In genomic region chr20:58237318-58238182, GRCh38 we compare ENCODE assay signal across 9 cellular contexts. TPM values are rescaled to one million over a fixed set of nuclear protein-coding genes. Genes with fewer than 3 reads are reported as not detected.
DNase-seq lines count a peak whose midpoint lies in the region; ATAC-seq and TF ChIP-seq lines count a peak whose summit lies in the region.
"Had no signal": no experiment of that assay in that cellular context is flagged by ENCODE, and none has a peak within 500 bp of the region (broad histone marks: within the 10 kb centered on the region; RNA-seq: fewer than 3 reads in every experiment).

No MANE protein-coding gene starts in this region.

- no peak for ATAC-seq in natural killer cell

- H3K9me3 ChIP-seq in BLaER1, result no peaks in the 10 kb centered on the region

- peak overlapping the region; percentile 92 for H3K4me3 Mint-ChIP-seq in natural killer cell

- TF ChIP-seq CTCF in brain microvascular endothelial cell (IDR thresholded peaks at IDR 0.05; ENCODE audit: low read depth, low read length, missing control alignments), result no peak
- peak; percentile 65 for TF ChIP-seq CTCF in natural killer cell (IDR thresholded peaks at IDR 0.05)

- H4K20me1 ChIP-seq in BLaER1, result no peaks in the 10 kb centered on the region

- H3K27me3 Mint-ChIP-seq in natural killer cell (ENCODE audit: low read depth in 2 of 2), result no peaks in the 10 kb centered on the region

- H3K27ac ChIP-seq in BLaER1 (no peak overlapping the region), brain microvascular endothelial cell (peak overlapping the region; percentile 63)
- H3K27ac ChIP-seq: foreskin keratinocyte had no signal

- H3K36me3 ChIP-seq in BLaER1, result peaks cover 5% of the 10 kb centered on the region; the same call in 1 of the 2 replicates
- peaks cover 23% of the 10 kb centered on the region for H3K36me3 ChIP-seq in brain microvascular endothelial cell (replicated peaks)

- DNase-seq in LHCN-M2 (ENCODE audit: low read depth) (peak; percentile 81), brain microvascular endothelial cell (peak; percentile 35), natural killer cell (no peak), cerebellum (ENCODE audit: low spot score) (no peak), SHP77 (lab: John Stamatoyannopoulos, UW) (no peak), NCI-H1092 (lab: John Stamatoyannopoulos, UW) (no peak)
- no peak for DNase-seq in stimulated activated CD4-positive, alpha-beta T cell treated with anti-CD3 and anti-CD28 coated beads, Interleukin-12 subunit alpha, Interleukin-12 subunit beta, amount 100 ng/mL, for 4 hours

- H3K9ac ChIP-seq in BLaER1, result peak overlapping the region; percentile 18; the same call in 1 of the 2 replicates

- no peaks in the 10 kb centered on the region for H3K36me3 Mint-ChIP-seq in natural killer cell

- in situ Hi-C loops in brain microvascular endothelial cell (cut with HindIII; ENCODE audit: low pct_ligation_motif_present, low sequenced_read_pairs), result loop anchor here (5.0 to 10.0 kb wide), 2 partner anchors 207 to 415 kb away; partner anchors contain the start of gene STX16

- no peaks in the 10 kb centered on the region for H3K9me3 Mint-ChIP-seq in natural killer cell

- H3K4me3 ChIP-seq in BLaER1 (peak overlapping the region; percentile 66), brain microvascular endothelial cell (ENCODE audit: low read depth, low read length) (no peak overlapping the region)

- H3K4me1 Mint-ChIP-seq in natural killer cell, result peaks cover 12 to 14% of the 10 kb centered on the region in 2 donors

- peaks cover 15% of the 10 kb centered on the region for H3K4me1 ChIP-seq in BLaER1
- H3K4me1 ChIP-seq: foreskin keratinocyte had no signal

- peak overlapping the region; percentile 85 to 93 for H3K27ac Mint-ChIP-seq in natural killer cell

- intact Hi-C loops in natural killer cell (cut with micrococcal nuclease), result loop anchor here (1.0 to 10.0 kb wide), 4 partner anchors 210 to 1167 kb away; partner anchors contain the start of genes NPEPL1 and STX16

- H3K27me3 ChIP-seq in BLaER1, result no peaks in the 10 kb centered on the region; the same call in 1 of the 2 replicates
- H3K27me3 ChIP-seq in brain microvascular endothelial cell (replicated peaks), result no peaks in the 10 kb centered on the region
- H3K27me3 ChIP-seq: foreskin keratinocyte had no signal

- peak overlapping the region; percentile 92 for H3K4me2 ChIP-seq in BLaER1

RNA-seq across cellular contexts. Expression of gene ANKRD60, which starts 9.1 kb away (rescaled TPM):
- not detected in 2 replicates for total RNA-seq in LHCN-M2 (2014; rRNA removed)
- not detected for polyA plus RNA-seq in LHCN-M2 (2012)
- total RNA-seq in natural killer cell, result not detected
- total RNA-seq in cerebellum, result not detected
- total RNA-seq: foreskin keratinocyte had no signal
- polyA plus RNA-seq: foreskin keratinocyte had no signal

Comparison
In these comparisons a context has a peak if more than half of its experiments do, and no peak if none do; other contexts are left out.
1. DNase-seq: peak in LHCN-M2 (single experiment) and brain microvascular endothelial cell (single experiment); none in natural killer cell (single experiment), cerebellum (single experiment), SHP77 (0 of 2), NCI-H1092 (single experiment) and stimulated activated CD4-positive, alpha-beta T cell treated with anti-CD3 and anti-CD28 coated beads, Interleukin-12 subunit alpha, Interleukin-12 subunit beta, amount 100 ng/mL, for 4 hours (single experiment).